In the genomic region with DNA sequence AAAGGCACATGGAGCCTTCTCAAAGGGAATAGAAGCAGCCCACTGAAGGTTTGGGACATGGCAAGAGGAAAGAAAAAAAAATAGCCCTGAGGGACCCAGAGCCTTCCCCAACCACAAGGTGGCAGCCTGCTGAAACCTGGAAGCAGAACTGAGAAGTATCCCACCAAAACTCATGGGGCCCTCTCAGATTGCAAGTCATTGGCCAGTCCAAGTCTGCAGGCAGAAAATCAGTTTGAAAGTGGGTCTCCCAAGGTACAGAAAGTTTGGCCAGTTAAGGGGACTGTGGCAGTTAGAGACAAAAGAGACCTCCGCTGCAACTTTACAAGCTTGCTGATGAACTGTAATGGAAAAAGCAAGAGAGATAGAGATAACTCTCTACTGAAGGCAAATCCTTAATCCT, we compare ENCODE assay signal across 8 cellular contexts.
DNase-seq lines count a peak whose midpoint lies in the region; ATAC-seq and TF ChIP-seq lines count a peak whose summit lies in the region.

No MANE protein-coding gene starts in this region.

- no peak overlapping the region for H3K4me3 Mint-ChIP-seq in CD8-positive, alpha-beta T cell
- H3K4me3 Mint-ChIP-seq in stimulated activated effector memory CD8-positive, alpha-beta T cell treated with anti-CD3 and anti-CD28 coated beads, Interleukin-12 subunit alpha, Interleukin-12 subunit beta, amount 100 ng/mL, for 72 hours: no peak overlapping the region

- no peaks in the 10 kb centered on the region for H3K27me3 Mint-ChIP-seq in CD8-positive, alpha-beta T cell (ENCODE audit: low read depth)

- H3K9me3 Mint-ChIP-seq in CD8-positive, alpha-beta T cell: no peaks in the 10 kb centered on the region
- no peaks in the 10 kb centered on the region for H3K9me3 Mint-ChIP-seq in stimulated activated effector memory CD8-positive, alpha-beta T cell treated with anti-CD3 and anti-CD28 coated beads, Interleukin-12 subunit alpha, Interleukin-12 subunit beta, amount 100 ng/mL, for 72 hours

- H3K4me3 ChIP-seq in CD8-positive, alpha-beta T cell (ENCODE audit: low read depth, low read length): no peak overlapping the region
- no peak overlapping the region for H3K4me3 ChIP-seq in SJSA1

- no peaks in the 10 kb centered on the region for H3K36me3 ChIP-seq in CD8-positive, alpha-beta T cell (ENCODE audit: insufficient read depth, low read length)
- H3K36me3 ChIP-seq in SJSA1: no peaks in the 10 kb centered on the region

- H3K27ac Mint-ChIP-seq in CD8-positive, alpha-beta T cell: no peak overlapping the region
- no peak overlapping the region for H3K27ac Mint-ChIP-seq in stimulated activated effector memory CD8-positive, alpha-beta T cell treated with anti-CD3 and anti-CD28 coated beads, Interleukin-12 subunit alpha, Interleukin-12 subunit beta, amount 100 ng/mL, for 72 hours

- no peaks in the 10 kb centered on the region for H3K27me3 ChIP-seq in CD8-positive, alpha-beta T cell (ENCODE audit: insufficient read depth, low read length)
- H3K27me3 ChIP-seq in SJSA1 (replicated peaks): no peaks in the 10 kb centered on the region

- TF ChIP-seq CTCF in CD8-positive, alpha-beta T cell (IDR thresholded peaks at IDR 0.05): peak; percentile 51

- peak; percentile 3 to 56 (median 31) for DNase-seq in CD8-positive, alpha-beta T cell
- DNase-seq in SJSA1 (ENCODE audit: low read depth in 1 of 2, low spot score in 2 of 2) (peak; percentile 39 to 50), islet precursor cell (peak; percentile 78), middle frontal gyrus (ENCODE audit: extremely low spot score, low spot score) (no peak)
- DNase-seq in activated naive CD8-positive, alpha-beta T cell treated with anti-CD3 and anti-CD28 coated beads, Interleukin-2, amount 50 U/mL, for 16 hours (ENCODE audit: low read depth, low spot score): peak; percentile 14
- peak; percentile 17 to 63 for DNase-seq in stimulated activated effector memory CD8-positive, alpha-beta T cell treated with anti-CD3 and anti-CD28 coated beads, Interleukin-12 subunit alpha, Interleukin-12 subunit beta, amount 100 ng/mL, for 72 hours (ENCODE audit: low spot score in 2 of 2)

- peak; percentile 42 for ATAC-seq in CD8-positive, alpha-beta T cell
- ATAC-seq in GM19328 (IDR thresholded peaks at IDR 0.05; ENCODE audit: unreplicated experiment) (peak; percentile 87), HG03442 (IDR thresholded peaks at IDR 0.05; ENCODE audit: unreplicated experiment) (peak; percentile 86)
- ATAC-seq in stimulated activated effector memory CD8-positive, alpha-beta T cell treated with anti-CD3 and anti-CD28 coated beads, Interleukin-12 subunit alpha, Interleukin-12 subunit beta, amount 100 ng/mL, for 72 hours: peak; percentile 70

- peaks cover 4% of the 10 kb centered on the region for H3K4me1 Mint-ChIP-seq in CD8-positive, alpha-beta T cell (ENCODE audit: low read depth)
- H3K4me1 Mint-ChIP-seq in stimulated activated effector memory CD8-positive, alpha-beta T cell treated with anti-CD3 and anti-CD28 coated beads, Interleukin-12 subunit alpha, Interleukin-12 subunit beta, amount 100 ng/mL, for 72 hours: peaks cover 14% of the 10 kb centered on the region

- no peak overlapping the region for H3K27ac ChIP-seq in CD8-positive, alpha-beta T cell (ENCODE audit: low read depth, low read length)
- H3K27ac ChIP-seq in SJSA1: no peak overlapping the region

- intact Hi-C loops in CD8-positive, alpha-beta T cell (cut with DNase I, micrococcal nuclease): loop anchor here (1.0 to 5.0 kb wide), 4 partner anchors 267 to 1135 kb away; no protein-coding TSS in a partner anchor

- CTCF ChIA-PET in CD8-positive, alpha-beta T cell (lab: Charles Lee): interaction anchor here (0.6 to 1.4 kb wide), 11 partner anchors 9 to 579 kb away, joined by 3 to 7 read pairs (median 4); no protein-coding TSS in a partner anchor

- H3K4me1 ChIP-seq in CD8-positive, alpha-beta T cell (ENCODE audit: insufficient read depth, low read length): peaks cover 3% of the 10 kb centered on the region
- H3K4me1 ChIP-seq in SJSA1 (replicated peaks): peaks cover 9% of the 10 kb centered on the region

- no peaks in the 10 kb centered on the region for H3K9me3 ChIP-seq in CD8-positive, alpha-beta T cell (ENCODE audit: low read length)
- no peaks in the 10 kb centered on the region for H3K9me3 ChIP-seq in SJSA1 (replicated peaks)

- POLR2A ChIA-PET in CD8-positive, alpha-beta T cell (lab: Charles Lee): interaction anchor here (0.7 kb wide), 1 partner anchor 206 kb away, joined by 3 read pairs; no protein-coding TSS in a partner anchor

- H3K36me3 Mint-ChIP-seq in CD8-positive, alpha-beta T cell: no peaks in the 10 kb centered on the region
- H3K36me3 Mint-ChIP-seq in stimulated activated effector memory CD8-positive, alpha-beta T cell treated with anti-CD3 and anti-CD28 coated beads, Interleukin-12 subunit alpha, Interleukin-12 subunit beta, amount 100 ng/mL, for 72 hours: no peaks in the 10 kb centered on the region
